Comparison of ENCODE assay signal across 16 cellular contexts in genomic region chr5:32090026-32090754, GRCh38.
A peak's percentile ranks its signal among the peaks of the same experiment; 100 is the strongest.
DNase-seq lines count a peak whose midpoint lies in the region; ATAC-seq and TF ChIP-seq lines count a peak whose summit lies in the region.
"Had no signal": no experiment of that assay in that cellular context is flagged by ENCODE, and none has a peak within 500 bp of the region (broad histone marks: within the 10 kb centered on the region; RNA-seq: fewer than 3 reads in every experiment).

No MANE protein-coding gene starts in this region.

- no peak for TF ChIP-seq CTCF in right atrium auricular region (IDR thresholded peaks at IDR 0.05)
- no peak for TF ChIP-seq CTCF in endodermal cell (conservative IDR thresholded peaks at IDR 0.05)

- H3K4me3 Mint-ChIP-seq in endodermal cell, result no peak overlapping the region
- H3K4me3 Mint-ChIP-seq: CD14-positive monocyte; CD4-positive, alpha-beta memory T cell had no signal

- no peak overlapping the region for H3K27ac ChIP-seq in right atrium auricular region
- H3K27ac ChIP-seq in endodermal cell (ENCODE audit: low read depth, low read length), result no peak overlapping the region
- H3K27ac ChIP-seq in subcutaneous abdominal adipose tissue (ENCODE audit: low read depth, low read length), result peak overlapping the region; percentile 16
- no peak overlapping the region for H3K27ac ChIP-seq in SJCRH30
- H3K27ac ChIP-seq: BLaER1, HL-60 had no signal

- H3K4me1 Mint-ChIP-seq in endodermal cell, result no peaks in the 10 kb centered on the region

- intact Hi-C loops in Right ventricle myocardium superior (cut with DNase I), result loop anchor here (5.0 to 10.0 kb wide), 2 partner anchors 263 to 505 kb away; no protein-coding TSS in a partner anchor

- no peaks in the 10 kb centered on the region for H3K9me3 Mint-ChIP-seq in endodermal cell
- H3K9me3 Mint-ChIP-seq: CD4-positive, alpha-beta memory T cell had no signal

- ATAC-seq in Right ventricle myocardium superior (ENCODE audit: poor library complexity), result no peak

- 90 to 95% methylated on average over 19 to 24 of the region's 24 CpGs for WGBS in endodermal cell (ENCODE audit: insufficient coverage in 1 of 2, insufficient read length in 1 of 2), 2 experiments

- H3K4me1 ChIP-seq in right atrium auricular region (peaks cover 0 to 6% of the 10 kb centered on the region in 2 donors), endodermal cell (ENCODE audit: control insufficient read depth, insufficient read depth, low read length) (no peaks in the 10 kb centered on the region), subcutaneous abdominal adipose tissue (ENCODE audit: control insufficient read depth in 5 of 5, insufficient read depth in 5 of 5, low read length in 5 of 5) (peaks cover 0 to 5% (median 0%) of the 10 kb centered on the region in 5 donors), SJCRH30 (no peaks in the 10 kb centered on the region)
- H3K4me1 ChIP-seq: BLaER1, HAP-1 had no signal

- H3K4me3 ChIP-seq in right atrium auricular region (no peak overlapping the region), endodermal cell (ENCODE audit: low read length) (no peak overlapping the region), subcutaneous abdominal adipose tissue (ENCODE audit: low read depth in 1 of 5, low read length in 5 of 5) (no peak overlapping the region), SJCRH30 (no peak overlapping the region)
- H3K4me3 ChIP-seq: BLaER1, HAP-1 had no signal

- H3K9ac ChIP-seq in endodermal cell (ENCODE audit: extremely low read depth, low read length, poor library complexity, severe bottlenecking) (no peak overlapping the region), subcutaneous abdominal adipose tissue (ENCODE audit: low read length in 5 of 5) (no peak overlapping the region)
- H3K9ac ChIP-seq: BLaER1 had no signal

- H3K9me3 ChIP-seq in right atrium auricular region, result no peaks in the 10 kb centered on the region
- H3K9me3 ChIP-seq in endodermal cell (ENCODE audit: control insufficient read depth, low read length), result no peaks in the 10 kb centered on the region
- no peaks in the 10 kb centered on the region for H3K9me3 ChIP-seq in subcutaneous abdominal adipose tissue (ENCODE audit: control insufficient read depth in 5 of 5, low read length in 5 of 5)
- no peaks in the 10 kb centered on the region for H3K9me3 ChIP-seq in SJCRH30 (replicated peaks)
- H3K9me3 ChIP-seq: BLaER1, HAP-1 had no signal

- H3K36me3 Mint-ChIP-seq in endodermal cell (ENCODE audit: low read depth), result peaks cover 19% of the 10 kb centered on the region
- H3K36me3 Mint-ChIP-seq: CD14-positive monocyte; CD4-positive, alpha-beta memory T cell had no signal

- DNase-seq in right atrium auricular region (ENCODE audit: low spot score) (peak; percentile 53), Right ventricle myocardium superior (no peak), endodermal cell (no peak), NK-92 (lab: John Stamatoyannopoulos, UW; ENCODE audit: unreplicated experiment) (no peak), SJCRH30 (no peak), NCI-H82 treated with DMSO at 0.1 percent for 48 hours (lab: John Stamatoyannopoulos, UW; ENCODE audit: unreplicated experiment) (no peak)
- DNase-seq: 8988T; Calu3; CD4-positive, alpha-beta memory T cell; DMS79 treated with DMSO at 0.1 percent for 48 hours; GF-D8 had no signal

- H3K36me3 ChIP-seq in right atrium auricular region (peaks cover 40% of the 10 kb centered on the region), endodermal cell (ENCODE audit: control insufficient read depth, insufficient read depth, low read length) (peaks cover 5% of the 10 kb centered on the region), subcutaneous abdominal adipose tissue (ENCODE audit: control insufficient read depth in 5 of 5, insufficient read depth in 5 of 5, low read length in 5 of 5) (peaks cover 0 to 67% (median 61%) of the 10 kb centered on the region in 5 donors), SJCRH30 (no peaks in the 10 kb centered on the region)
- H3K36me3 ChIP-seq: BLaER1, HAP-1 had no signal

- peak overlapping the region; percentile 26 for H3K27ac Mint-ChIP-seq in endodermal cell
- H3K27ac Mint-ChIP-seq: CD14-positive monocyte had no signal

- H3K27me3 ChIP-seq in right atrium auricular region (no peaks in the 10 kb centered on the region), endodermal cell (ENCODE audit: control insufficient read depth, insufficient read depth, low read length, poor library complexity, severe bottlenecking) (no peaks in the 10 kb centered on the region), subcutaneous abdominal adipose tissue (ENCODE audit: control insufficient read depth in 5 of 5, insufficient read depth in 4 of 5, low read length in 5 of 5) (no peaks in the 10 kb centered on the region), SJCRH30 (no peaks in the 10 kb centered on the region)
- H3K27me3 ChIP-seq: BLaER1 had no signal

- H3K27me3 Mint-ChIP-seq in endodermal cell (ENCODE audit: insufficient read depth), result no peaks in the 10 kb centered on the region
- H3K27me3 Mint-ChIP-seq: CD4-positive, alpha-beta memory T cell had no signal
